1 cellular context compared by ENCODE assay signal in the genomic region with DNA sequence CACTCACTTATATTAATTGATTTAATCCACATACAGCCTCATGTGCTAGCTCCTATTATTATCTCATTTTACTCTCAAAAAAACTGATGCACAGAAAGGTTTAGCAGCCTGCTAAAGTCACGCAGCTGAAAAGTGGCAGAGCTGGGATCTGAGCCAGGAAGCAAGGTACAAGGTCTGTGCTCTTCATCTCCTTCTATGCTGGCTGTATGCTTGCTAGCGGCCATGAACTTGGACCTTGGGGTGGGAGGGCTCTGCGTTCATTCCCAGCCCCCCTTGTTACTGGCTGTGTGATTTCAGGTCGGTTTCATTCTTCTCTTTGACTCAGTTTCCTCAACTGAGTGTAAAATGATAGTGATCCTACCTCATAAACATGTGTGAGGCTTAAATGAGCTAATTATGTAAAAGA.
TF ChIP-seq lines count a peak whose summit lies in the region.

No MANE protein-coding gene starts in this region.

TF ChIP-seq in HepG2, 621 proteins besides CTCF, POLR2A, EP300 and RAD21 (continued from another document and continues in another):
- TF ChIP-seq BCLAF1 (IDR thresholded peaks at IDR 0.05), result no peak
- TF ChIP-seq HMGXB3 (CRISPR knock-in tag; IDR thresholded peaks at IDR 0.05; ENCODE audit: borderline replicate concordance), result no peak
- TF ChIP-seq SP5 (CRISPR knock-in tag; IDR thresholded peaks at IDR 0.05; ENCODE audit: borderline replicate concordance, low read depth), result 0 out of 2 replicates have a peak, but pooled peaks have one; percentile 33
- no peak for TF ChIP-seq ZNF773 (CRISPR knock-in tag; IDR thresholded peaks at IDR 0.05; ENCODE audit: borderline replicate concordance)
- TF ChIP-seq MTF1 (CRISPR knock-in tag; IDR thresholded peaks at IDR 0.05), result no peak
- no peak for TF ChIP-seq ZNF160 (CRISPR knock-in tag; IDR thresholded peaks at IDR 0.05)
- peak; percentile 68; the same call in 1 of the 2 replicates for TF ChIP-seq HDAC2 (CRISPR knock-in tag; IDR thresholded peaks at IDR 0.05)
- TF ChIP-seq ZNF557 (CRISPR knock-in tag; IDR thresholded peaks at IDR 0.05), result no peak
- no peak for TF ChIP-seq MYNN (CRISPR knock-in tag; IDR thresholded peaks at IDR 0.05; ENCODE audit: low read depth)
- no peak for TF ChIP-seq ATAD3A (CRISPR knock-in tag; IDR thresholded peaks at IDR 0.05)
- no peak for TF ChIP-seq RBAK (CRISPR knock-in tag; IDR thresholded peaks at IDR 0.05)
- TF ChIP-seq, protein P1, sequence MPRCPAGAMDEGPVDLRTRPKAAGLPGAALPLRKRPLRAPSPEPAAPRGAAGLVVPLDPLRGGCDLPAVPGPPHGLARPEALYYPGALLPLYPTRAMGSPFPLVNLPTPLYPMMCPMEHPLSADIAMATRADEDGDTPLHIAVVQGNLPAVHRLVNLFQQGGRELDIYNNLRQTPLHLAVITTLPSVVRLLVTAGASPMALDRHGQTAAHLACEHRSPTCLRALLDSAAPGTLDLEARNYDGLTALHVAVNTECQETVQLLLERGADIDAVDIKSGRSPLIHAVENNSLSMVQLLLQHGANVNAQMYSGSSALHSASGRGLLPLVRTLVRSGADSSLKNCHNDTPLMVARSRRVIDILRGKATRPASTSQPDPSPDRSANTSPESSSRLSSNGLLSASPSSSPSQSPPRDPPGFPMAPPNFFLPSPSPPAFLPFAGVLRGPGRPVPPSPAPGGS (CRISPR knock-in tag; IDR thresholded peaks at IDR 0.05), result 0 out of 2 replicates have a peak, but pooled peaks have one; percentile 68
- TF ChIP-seq, protein P2, sequence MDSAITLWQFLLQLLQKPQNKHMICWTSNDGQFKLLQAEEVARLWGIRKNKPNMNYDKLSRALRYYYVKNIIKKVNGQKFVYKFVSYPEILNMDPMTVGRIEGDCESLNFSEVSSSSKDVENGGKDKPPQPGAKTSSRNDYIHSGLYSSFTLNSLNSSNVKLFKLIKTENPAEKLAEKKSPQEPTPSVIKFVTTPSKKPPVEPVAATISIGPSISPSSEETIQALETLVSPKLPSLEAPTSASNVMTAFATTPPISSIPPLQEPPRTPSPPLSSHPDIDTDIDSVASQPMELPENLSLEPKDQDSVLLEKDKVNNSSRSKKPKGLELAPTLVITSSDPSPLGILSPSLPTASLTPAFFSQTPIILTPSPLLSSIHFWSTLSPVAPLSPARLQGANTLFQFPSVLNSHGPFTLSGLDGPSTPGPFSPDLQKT (CRISPR knock-in tag; IDR thresholded peaks at IDR 0.05; ENCODE audit: borderline replicate concordance), result no peak
- TF ChIP-seq, protein P3, sequence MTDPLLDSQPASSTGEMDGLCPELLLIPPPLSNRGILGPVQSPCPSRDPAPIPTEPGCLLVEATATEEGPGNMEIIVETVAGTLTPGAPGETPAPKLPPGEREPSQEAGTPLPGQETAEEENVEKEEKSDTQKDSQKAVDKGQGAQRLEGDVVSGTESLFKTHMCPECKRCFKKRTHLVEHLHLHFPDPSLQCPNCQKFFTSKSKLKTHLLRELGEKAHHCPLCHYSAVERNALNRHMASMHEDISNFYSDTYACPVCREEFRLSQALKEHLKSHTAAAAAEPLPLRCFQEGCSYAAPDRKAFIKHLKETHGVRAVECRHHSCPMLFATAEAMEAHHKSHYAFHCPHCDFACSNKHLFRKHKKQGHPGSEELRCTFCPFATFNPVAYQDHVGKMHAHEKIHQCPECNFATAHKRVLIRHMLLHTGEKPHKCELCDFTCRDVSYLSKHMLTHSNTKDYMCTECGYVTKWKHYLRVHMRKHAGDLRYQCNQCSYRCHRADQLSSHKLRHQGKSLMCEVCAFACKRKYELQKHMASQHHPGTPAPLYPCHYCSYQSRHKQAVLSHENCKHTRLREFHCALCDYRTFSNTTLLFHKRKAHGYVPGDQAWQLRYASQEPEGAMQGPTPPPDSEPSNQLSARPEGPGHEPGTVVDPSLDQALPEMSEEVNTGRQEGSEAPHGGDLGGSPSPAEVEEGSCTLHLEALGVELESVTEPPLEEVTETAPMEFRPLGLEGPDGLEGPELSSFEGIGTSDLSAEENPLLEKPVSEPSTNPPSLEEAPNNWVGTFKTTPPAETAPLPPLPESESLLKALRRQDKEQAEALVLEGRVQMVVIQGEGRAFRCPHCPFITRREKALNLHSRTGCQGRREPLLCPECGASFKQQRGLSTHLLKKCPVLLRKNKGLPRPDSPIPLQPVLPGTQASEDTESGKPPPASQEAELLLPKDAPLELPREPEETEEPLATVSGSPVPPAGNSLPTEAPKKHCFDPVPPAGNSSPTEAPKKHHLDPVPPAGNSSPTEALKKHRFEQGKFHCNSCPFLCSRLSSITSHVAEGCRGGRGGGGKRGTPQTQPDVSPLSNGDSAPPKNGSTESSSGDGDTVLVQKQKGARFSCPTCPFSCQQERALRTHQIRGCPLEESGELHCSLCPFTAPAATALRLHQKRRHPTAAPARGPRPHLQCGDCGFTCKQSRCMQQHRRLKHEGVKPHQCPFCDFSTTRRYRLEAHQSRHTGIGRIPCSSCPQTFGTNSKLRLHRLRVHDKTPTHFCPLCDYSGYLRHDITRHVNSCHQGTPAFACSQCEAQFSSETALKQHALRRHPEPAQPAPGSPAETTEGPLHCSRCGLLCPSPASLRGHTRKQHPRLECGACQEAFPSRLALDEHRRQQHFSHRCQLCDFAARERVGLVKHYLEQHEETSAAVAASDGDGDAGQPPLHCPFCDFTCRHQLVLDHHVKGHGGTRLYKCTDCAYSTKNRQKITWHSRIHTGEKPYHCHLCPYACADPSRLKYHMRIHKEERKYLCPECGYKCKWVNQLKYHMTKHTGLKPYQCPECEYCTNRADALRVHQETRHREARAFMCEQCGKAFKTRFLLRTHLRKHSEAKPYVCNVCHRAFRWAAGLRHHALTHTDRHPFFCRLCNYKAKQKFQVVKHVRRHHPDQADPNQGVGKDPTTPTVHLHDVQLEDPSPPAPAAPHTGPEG (CRISPR knock-in tag; IDR thresholded peaks at IDR 0.05), result no peak
- no peak; the same call in 1 of the 2 replicates for TF ChIP-seq ZMAT3 (CRISPR knock-in tag; conservative IDR thresholded peaks at IDR 0.05)
- TF ChIP-seq RXRB (CRISPR knock-in tag; IDR thresholded peaks at IDR 0.05; ENCODE audit: borderline replicate concordance), result peak; percentile 66
- TF ChIP-seq, protein P4, sequence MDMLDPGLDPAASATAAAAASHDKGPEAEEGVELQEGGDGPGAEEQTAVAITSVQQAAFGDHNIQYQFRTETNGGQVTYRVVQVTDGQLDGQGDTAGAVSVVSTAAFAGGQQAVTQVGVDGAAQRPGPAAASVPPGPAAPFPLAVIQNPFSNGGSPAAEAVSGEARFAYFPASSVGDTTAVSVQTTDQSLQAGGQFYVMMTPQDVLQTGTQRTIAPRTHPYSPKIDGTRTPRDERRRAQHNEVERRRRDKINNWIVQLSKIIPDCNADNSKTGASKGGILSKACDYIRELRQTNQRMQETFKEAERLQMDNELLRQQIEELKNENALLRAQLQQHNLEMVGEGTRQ (IDR thresholded peaks at IDR 0.05; ENCODE audit: low read depth, low read length), result no peak
- TF ChIP-seq, protein P4 (CRISPR knock-in tag; IDR thresholded peaks at IDR 0.05; ENCODE audit: borderline replicate concordance), result no peak
- TF ChIP-seq TRIM24 (CRISPR knock-in tag; IDR thresholded peaks at IDR 0.05), result no peak
- TF ChIP-seq SOX6 (IDR thresholded peaks at IDR 0.05), result no peak
- no peak; the same call in 1 of the 2 replicates for TF ChIP-seq SOX6 (CRISPR knock-in tag; IDR thresholded peaks at IDR 0.05)
- TF ChIP-seq SIN3A (IDR thresholded peaks at IDR 0.05; ENCODE audit: borderline replicate concordance, low read depth, low read length), result no peak
- TF ChIP-seq JUNB (CRISPR knock-in tag; IDR thresholded peaks at IDR 0.05; ENCODE audit: borderline replicate concordance), result no peak
- no peak for TF ChIP-seq DPF2 (CRISPR knock-in tag; IDR thresholded peaks at IDR 0.05; ENCODE audit: borderline replicate concordance, low read depth)
- TF ChIP-seq NR2F6 (IDR thresholded peaks at IDR 0.05), result no peak; the same call in 1 of the 2 replicates
- peak; percentile 61; the same call in 1 of the 2 replicates for TF ChIP-seq NR2F6 (CRISPR knock-in tag; IDR thresholded peaks at IDR 0.05)
- TF ChIP-seq, protein P5, sequence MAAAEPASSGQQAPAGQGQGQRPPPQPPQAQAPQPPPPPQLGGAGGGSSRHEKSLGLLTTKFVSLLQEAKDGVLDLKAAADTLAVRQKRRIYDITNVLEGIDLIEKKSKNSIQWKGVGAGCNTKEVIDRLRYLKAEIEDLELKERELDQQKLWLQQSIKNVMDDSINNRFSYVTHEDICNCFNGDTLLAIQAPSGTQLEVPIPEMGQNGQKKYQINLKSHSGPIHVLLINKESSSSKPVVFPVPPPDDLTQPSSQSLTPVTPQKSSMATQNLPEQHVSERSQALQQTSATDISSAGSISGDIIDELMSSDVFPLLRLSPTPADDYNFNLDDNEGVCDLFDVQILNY (CRISPR knock-in tag; conservative IDR thresholded peaks at IDR 0.05), result no peak
- TF ChIP-seq CEBPZ (IDR thresholded peaks at IDR 0.05; ENCODE audit: low read length), result no peak
- TF ChIP-seq SPEN (CRISPR knock-in tag; IDR thresholded peaks at IDR 0.05; ENCODE audit: low read depth), result peak; percentile 45; the same call in 1 of the 2 replicates
- TF ChIP-seq TARDBP (CRISPR knock-in tag; IDR thresholded peaks at IDR 0.05), result no peak
